13 cellular contexts compared by ENCODE assay signal in the genomic region with DNA sequence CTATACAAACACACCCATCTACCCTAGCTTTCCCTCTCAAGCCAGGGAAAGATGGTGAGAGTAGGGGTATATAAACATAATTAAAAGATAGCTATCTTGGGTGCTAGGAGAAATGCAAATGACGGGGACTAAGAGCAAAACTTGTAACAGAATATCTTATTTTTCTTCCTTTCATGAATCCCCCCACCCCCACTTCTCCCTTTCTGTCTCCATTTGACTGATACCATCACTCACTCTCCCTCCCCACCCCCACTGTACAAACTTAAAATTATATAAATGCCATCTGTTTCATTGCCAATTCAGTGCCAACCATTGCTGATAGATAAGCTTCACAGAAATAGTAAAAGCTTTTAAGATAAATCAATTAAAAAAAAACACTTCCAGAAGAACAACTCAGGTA.
DNase-seq lines count a peak whose midpoint lies in the region; TF ChIP-seq lines count a peak whose summit lies in the region.
"Had no signal": no experiment of that assay in that cellular context is flagged by ENCODE, and none has a peak within 500 bp of the region (broad histone marks: within the 10 kb centered on the region; RNA-seq: fewer than 3 reads in every experiment).

No MANE protein-coding gene starts in this region.

- no peaks in the 10 kb centered on the region for H4K20me1 ChIP-seq in SU-DHL-6 (ENCODE audit: low read depth, low read length)

- no peak overlapping the region for H3K27ac Mint-ChIP-seq in type B pancreatic cell
- H3K27ac Mint-ChIP-seq: CD14-positive monocyte; CD8-positive, alpha-beta T cell; HFFc6 had no signal

- no peak for TF ChIP-seq CTCF in BE2C (IDR thresholded peaks at IDR 0.05; ENCODE audit: low read depth, low read length)
- TF ChIP-seq CTCF in SU-DHL-6 (IDR thresholded peaks at IDR 0.05; ENCODE audit: insufficient read depth, low read length, poor library complexity, severe bottlenecking), result no peak
- no peak for TF ChIP-seq CTCF in type B pancreatic cell (conservative IDR thresholded peaks at IDR 0.05)

- peaks cover 6% of the 10 kb centered on the region for H3K4me1 Mint-ChIP-seq in type B pancreatic cell (ENCODE audit: unreplicated experiment)
- H3K4me1 Mint-ChIP-seq: CD14-positive monocyte had no signal

- no peak overlapping the region for H3K4me2 ChIP-seq in SU-DHL-6 (ENCODE audit: low read depth, low read length, poor library complexity, severe bottlenecking)
- H3K4me2 ChIP-seq: A549 had no signal

- no peaks in the 10 kb centered on the region for H3K9me3 ChIP-seq in BE2C
- H3K9me3 ChIP-seq in SU-DHL-6 (ENCODE audit: insufficient read depth, low read length), result no peaks in the 10 kb centered on the region
- H3K9me3 ChIP-seq: A549 had no signal

- H3K27ac ChIP-seq in SU-DHL-6 (ENCODE audit: low read depth, low read length), result no peak overlapping the region
- H3K27ac ChIP-seq: A549 had no signal

- no peaks in the 10 kb centered on the region for H3K36me3 ChIP-seq in BE2C
- H3K36me3 ChIP-seq in SU-DHL-6 (ENCODE audit: low read length), result no peaks in the 10 kb centered on the region

- H3K4me1 ChIP-seq in BE2C, result peaks cover 44% of the 10 kb centered on the region
- H3K4me1 ChIP-seq: A549 had no signal

- H3K27me3 ChIP-seq in BE2C, result no peaks in the 10 kb centered on the region
- no peaks in the 10 kb centered on the region for H3K27me3 ChIP-seq in SU-DHL-6 (ENCODE audit: low read length)

- H3K4me3 ChIP-seq in BE2C (ENCODE audit: low read depth, low read length) (no peak overlapping the region), SU-DHL-6 (ENCODE audit: insufficient read depth, low read length, poor library complexity, severe bottlenecking) (no peak overlapping the region)
- H3K4me3 ChIP-seq: A549, GM12878 had no signal

- no peaks in the 10 kb centered on the region for H3K36me3 Mint-ChIP-seq in type B pancreatic cell
- H3K36me3 Mint-ChIP-seq: CD14-positive monocyte; CD8-positive, alpha-beta T cell had no signal

- no peak overlapping the region for H3K4me3 Mint-ChIP-seq in type B pancreatic cell
- H3K4me3 Mint-ChIP-seq: CD14-positive monocyte; CD8-positive, alpha-beta T cell; HFFc6 had no signal

- no peaks in the 10 kb centered on the region for H3K79me2 ChIP-seq in SU-DHL-6 (ENCODE audit: insufficient read depth, low read length)

- H3K9ac ChIP-seq in SU-DHL-6 (ENCODE audit: low read length), result no peak overlapping the region

- peaks cover 3% of the 10 kb centered on the region for H3F3A ChIP-seq in SU-DHL-6 (ENCODE audit: insufficient read depth)

- no peaks in the 10 kb centered on the region for H3K27me3 Mint-ChIP-seq in type B pancreatic cell

- peak; percentile 60 for DNase-seq in BE2C
- DNase-seq in DMS114 treated with DMSO at 0.1 percent for 48 hours (lab: John Stamatoyannopoulos, UW; ENCODE audit: unreplicated experiment), result peak; percentile 77
- peak; percentile 95 for DNase-seq in NCI-H69 (lab: John Stamatoyannopoulos, UW)
- no peak for DNase-seq in type B pancreatic cell (ENCODE audit: extremely low spot score, unreplicated experiment)
- no peak for DNase-seq in activated CD4-positive, CD25-positive, alpha-beta regulatory T cell (lab: John Stamatoyannopoulos, UW)
- DNase-seq: CD8-positive, alpha-beta T cell; COR-L47; HCEC 1CT; HFFc6 had no signal

- no peaks in the 10 kb centered on the region for H3K9me3 Mint-ChIP-seq in type B pancreatic cell
- H3K9me3 Mint-ChIP-seq: CD14-positive monocyte, HFFc6 had no signal

- H2AFZ ChIP-seq in SU-DHL-6 (ENCODE audit: low read depth, low read length, severe bottlenecking), result peak overlapping the region; percentile 55

- no peaks in the 10 kb centered on the region for H3K9me2 ChIP-seq in SU-DHL-6 (replicated peaks; ENCODE audit: insufficient read depth, low read length)

Comparison
In these comparisons a context has a peak if more than half of its experiments do, and no peak if none do; other contexts are left out.
1. DNase-seq: peak in BE2C (single experiment), DMS114 treated with DMSO at 0.1 percent for 48 hours (single experiment) and NCI-H69 (single experiment); none in type B pancreatic cell (single experiment) and activated CD4-positive, CD25-positive, alpha-beta regulatory T cell (0 of 4).